In the genomic region with DNA sequence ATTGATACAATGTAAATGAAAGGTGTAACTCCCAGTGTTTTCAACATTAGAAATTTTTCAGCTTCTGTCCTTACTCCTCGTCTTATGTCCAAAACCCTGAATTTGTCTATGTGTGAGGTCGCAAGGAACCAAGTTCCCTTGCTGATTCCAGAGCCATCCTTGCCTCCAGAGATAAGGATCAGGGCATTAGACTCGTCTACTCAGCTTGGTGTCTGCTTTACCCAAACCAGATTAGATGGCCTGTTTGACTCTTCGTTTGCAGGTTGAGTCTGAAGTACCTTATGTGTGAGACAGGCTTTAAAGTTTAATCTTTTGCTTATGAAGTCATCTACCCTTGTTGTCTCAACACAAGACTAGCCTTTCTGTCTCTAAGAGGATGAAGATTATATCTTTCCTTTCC, we compare ENCODE assay signal across 1 cellular context.
TF ChIP-seq lines count a peak whose summit lies in the region.

No MANE protein-coding gene starts in this region.

TF ChIP-seq in IMR-90, 13 proteins besides CTCF, POLR2A, EP300 and RAD21:
- TF ChIP-seq, protein P1, sequence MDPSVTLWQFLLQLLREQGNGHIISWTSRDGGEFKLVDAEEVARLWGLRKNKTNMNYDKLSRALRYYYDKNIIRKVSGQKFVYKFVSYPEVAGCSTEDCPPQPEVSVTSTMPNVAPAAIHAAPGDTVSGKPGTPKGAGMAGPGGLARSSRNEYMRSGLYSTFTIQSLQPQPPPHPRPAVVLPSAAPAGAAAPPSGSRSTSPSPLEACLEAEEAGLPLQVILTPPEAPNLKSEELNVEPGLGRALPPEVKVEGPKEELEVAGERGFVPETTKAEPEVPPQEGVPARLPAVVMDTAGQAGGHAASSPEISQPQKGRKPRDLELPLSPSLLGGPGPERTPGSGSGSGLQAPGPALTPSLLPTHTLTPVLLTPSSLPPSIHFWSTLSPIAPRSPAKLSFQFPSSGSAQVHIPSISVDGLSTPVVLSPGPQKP (IDR thresholded peaks at IDR 0.05; ENCODE audit: borderline replicate concordance, low read depth, low read length) = no peak
- TF ChIP-seq, protein P2, sequence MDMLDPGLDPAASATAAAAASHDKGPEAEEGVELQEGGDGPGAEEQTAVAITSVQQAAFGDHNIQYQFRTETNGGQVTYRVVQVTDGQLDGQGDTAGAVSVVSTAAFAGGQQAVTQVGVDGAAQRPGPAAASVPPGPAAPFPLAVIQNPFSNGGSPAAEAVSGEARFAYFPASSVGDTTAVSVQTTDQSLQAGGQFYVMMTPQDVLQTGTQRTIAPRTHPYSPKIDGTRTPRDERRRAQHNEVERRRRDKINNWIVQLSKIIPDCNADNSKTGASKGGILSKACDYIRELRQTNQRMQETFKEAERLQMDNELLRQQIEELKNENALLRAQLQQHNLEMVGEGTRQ (IDR thresholded peaks at IDR 0.05; ENCODE audit: low read depth, low read length) = no peak
- TF ChIP-seq MAFK (IDR thresholded peaks at IDR 0.05; ENCODE audit: low read depth, low read length) = no peak
- no peak for TF ChIP-seq SMC3 (IDR thresholded peaks at IDR 0.05; ENCODE audit: low read depth, low read length)
- TF ChIP-seq RFX5 (IDR thresholded peaks at IDR 0.05; ENCODE audit: low read depth, low read length) = no peak
- no peak for TF ChIP-seq MAZ (IDR thresholded peaks at IDR 0.05; ENCODE audit: borderline replicate concordance, low read depth, low read length)
- no peak for TF ChIP-seq BHLHE40 (IDR thresholded peaks at IDR 0.05; ENCODE audit: low read depth, low read length)
- no peak for TF ChIP-seq CHD1 (IDR thresholded peaks at IDR 0.05; ENCODE audit: low read depth, low read length)
- no peak for TF ChIP-seq MXI1 (IDR thresholded peaks at IDR 0.05; ENCODE audit: borderline replicate concordance, low read depth, low read length)
- no peak for TF ChIP-seq FOS (IDR thresholded peaks at IDR 0.05; ENCODE audit: low read depth, low read length)
- TF ChIP-seq CEBPB (IDR thresholded peaks at IDR 0.05; ENCODE audit: low read depth, low read length) = no peak
- no peak for TF ChIP-seq RCOR1 (IDR thresholded peaks at IDR 0.05; ENCODE audit: insufficient replicate concordance, low read length)
